8 cellular contexts compared by ENCODE assay signal in the genomic region with DNA sequence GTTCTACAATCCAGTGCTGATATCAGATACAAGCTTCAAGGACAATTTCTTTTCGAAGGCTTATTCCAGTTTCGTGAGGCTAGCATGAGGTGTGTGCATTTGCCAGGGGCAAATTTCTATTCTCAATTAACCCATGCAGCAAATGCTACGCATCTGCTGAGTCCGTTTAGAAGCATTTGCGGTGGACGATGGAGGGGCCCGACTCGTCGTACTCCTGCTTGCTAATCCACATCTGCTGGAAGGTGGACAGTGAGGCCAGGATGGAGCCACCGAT. TPM values are rescaled to one million over a fixed set of nuclear protein-coding genes. Genes with fewer than 3 reads are reported as not detected.
A peak's percentile ranks its signal among the peaks of the same experiment; 100 is the strongest.
DNase-seq lines count a peak whose midpoint lies in the region; ATAC-seq and TF ChIP-seq lines count a peak whose summit lies in the region.

No MANE protein-coding gene starts in this region.

- H3K27ac Mint-ChIP-seq in activated naive CD4-positive, alpha-beta T cell treated with anti-CD3 and anti-CD28 coated beads, Interleukin-2, amount 10 ng/mL, durations not matched to agents 7 days and 5 days, result peak overlapping the region; percentile 89
- peak overlapping the region; percentile 100 for H3K27ac Mint-ChIP-seq in type B pancreatic cell

- H3K14ac ChIP-seq in mesenchymal stem cell (ENCODE audit: low read length in 2 of 2), result peak overlapping the region in 1 of 2 experiments; percentile 63

- H2AK5ac ChIP-seq in mesenchymal stem cell (ENCODE audit: low read length, severe bottlenecking), result no peak overlapping the region

- H2AFZ ChIP-seq in mesenchymal stem cell (ENCODE audit: low read depth, low read length), result no peak overlapping the region

- TF ChIP-seq CTCF in body of pancreas (IDR thresholded peaks at IDR 0.05), result no peak
- no peak for TF ChIP-seq CTCF in type B pancreatic cell (conservative IDR thresholded peaks at IDR 0.05)

- peak overlapping the region in 3 of 4 donors; percentile 44 to 100 (median 99) for H3K27ac ChIP-seq in body of pancreas
- H3K27ac ChIP-seq in mesenchymal stem cell (ENCODE audit: low read length, poor library complexity, severe bottlenecking), result peak overlapping the region; percentile 88

- H3K18ac ChIP-seq in mesenchymal stem cell (ENCODE audit: low read depth in 1 of 2, low read length in 2 of 2), result peak overlapping the region in 1 of 2 experiments; percentile 48

- H3K4me3 Mint-ChIP-seq in activated naive CD4-positive, alpha-beta T cell treated with anti-CD3 and anti-CD28 coated beads, Interleukin-2, amount 10 ng/mL, durations not matched to agents 7 days and 5 days, result peak overlapping the region; percentile 97
- H3K4me3 Mint-ChIP-seq in type B pancreatic cell, result peak overlapping the region; percentile 100

- peaks cover 27% of the 10 kb centered on the region for H3K4me1 Mint-ChIP-seq in activated naive CD4-positive, alpha-beta T cell treated with anti-CD3 and anti-CD28 coated beads, Interleukin-2, amount 10 ng/mL, durations not matched to agents 7 days and 5 days
- peaks cover 21% of the 10 kb centered on the region for H3K4me1 Mint-ChIP-seq in type B pancreatic cell (ENCODE audit: unreplicated experiment)

- H3K23ac ChIP-seq in mesenchymal stem cell (ENCODE audit: low read length in 2 of 2), result peak overlapping the region in 1 of 2 experiments; percentile 83

- H3K4me3 ChIP-seq in body of pancreas (peak overlapping the region; percentile 90 to 99), mesenchymal stem cell (ENCODE audit: insufficient read depth in 1 of 2, low read depth in 1 of 2, low read length in 2 of 2) (peak overlapping the region; percentile 77 to 97)

- H2BK12ac ChIP-seq in mesenchymal stem cell (ENCODE audit: low read length in 2 of 2), result no peak overlapping the region

- H3K36me3 ChIP-seq in body of pancreas (replicated peaks in 1 of 2; ENCODE audit: insufficient read depth in 1 of 2, low read depth in 2 of 2) (peaks cover 0 to 9% of the 10 kb centered on the region in 2 donors), mesenchymal stem cell (ENCODE audit: control insufficient read depth in 1 of 2, insufficient read depth in 2 of 2, low read depth in 1 of 2, low read length in 2 of 2) (peaks cover 35 to 40% of the 10 kb centered on the region in 2 experiments)

- H4K8ac ChIP-seq in mesenchymal stem cell (ENCODE audit: low read length), result no peak overlapping the region

- no peak for ATAC-seq in body of pancreas
- ATAC-seq in HG03039 (IDR thresholded peaks at IDR 0.05; ENCODE audit: unreplicated experiment), result no peak

- CTCF ChIA-PET in activated naive CD4-positive, alpha-beta T cell treated with anti-CD3 and anti-CD28 coated beads, Interleukin-2, amount 10 ng/mL, durations not matched to agents 7 days and 5 days (lab: Charles Lee), result no interaction called here

- H3K27me3 ChIP-seq in body of pancreas, result no peaks in the 10 kb centered on the region
- no peaks in the 10 kb centered on the region for H3K27me3 ChIP-seq in mesenchymal stem cell (ENCODE audit: control insufficient read depth in 1 of 2, insufficient read depth in 1 of 2, low read length in 2 of 2)

- no peak overlapping the region for H2BK15ac ChIP-seq in mesenchymal stem cell (ENCODE audit: low read depth, poor library complexity, severe bottlenecking)

- H3K4me1 ChIP-seq in body of pancreas, result peaks cover 34% of the 10 kb centered on the region
- H3K4me1 ChIP-seq in mesenchymal stem cell (ENCODE audit: control insufficient read depth, insufficient read depth, low read depth, low read length), result peaks cover 8% of the 10 kb centered on the region

- peak overlapping the region; percentile 99 for H3K9ac ChIP-seq in mesenchymal stem cell (ENCODE audit: low read length)

- H3K9me3 ChIP-seq in body of pancreas (no peaks in the 10 kb centered on the region), mesenchymal stem cell (ENCODE audit: control insufficient read depth, low read length) (no peaks in the 10 kb centered on the region)

- 0% methylated on average over 3 to 10 of the region's 10 CpGs for WGBS in body of pancreas, 2 donors
- WGBS in mesenchymal stem cell, result 2% methylated on average over 10 of the region's 10 CpGs

- H4K91ac ChIP-seq in mesenchymal stem cell (ENCODE audit: low read length), result no peak overlapping the region

- DNase-seq in activated naive CD4-positive, alpha-beta T cell treated with anti-CD3 and anti-CD28 coated beads, Interleukin-2, amount 10 ng/mL, durations not matched to agents 7 days and 5 days, result no peak
- no peak for DNase-seq in activated naive CD4-positive, alpha-beta T cell treated with Interleukin-2 at 50 U/mL for 16 hours
- DNase-seq in body of pancreas (no peak), mesenchymal stem cell (no peak), type B pancreatic cell (ENCODE audit: extremely low spot score, unreplicated experiment) (no peak), NCI-H1105 (lab: John Stamatoyannopoulos, UW) (no peak), globus pallidus (ENCODE audit: low spot score) (no peak)

- no peak overlapping the region for H2BK120ac ChIP-seq in mesenchymal stem cell (ENCODE audit: low read depth, low read length)

- peaks cover 46% of the 10 kb centered on the region for H3K36me3 Mint-ChIP-seq in activated naive CD4-positive, alpha-beta T cell treated with anti-CD3 and anti-CD28 coated beads, Interleukin-2, amount 10 ng/mL, durations not matched to agents 7 days and 5 days
- peaks cover 44% of the 10 kb centered on the region for H3K36me3 Mint-ChIP-seq in type B pancreatic cell

- peaks cover 15% of the 10 kb centered on the region for H3K27me3 Mint-ChIP-seq in activated naive CD4-positive, alpha-beta T cell treated with anti-CD3 and anti-CD28 coated beads, Interleukin-2, amount 10 ng/mL, durations not matched to agents 7 days and 5 days
- H3K27me3 Mint-ChIP-seq in type B pancreatic cell, result peaks cover 33% of the 10 kb centered on the region

- no peaks in the 10 kb centered on the region for H3K79me1 ChIP-seq in mesenchymal stem cell (replicated peaks; ENCODE audit: low read length, poor library complexity, severe bottlenecking)

- no peak overlapping the region for H3K4ac ChIP-seq in mesenchymal stem cell (ENCODE audit: low read depth in 1 of 2, low read length in 2 of 2)

- peak overlapping the region; percentile 18 for H3K4me2 ChIP-seq in mesenchymal stem cell (ENCODE audit: low read length, poor library complexity, severe bottlenecking)

- no peak for TF ChIP-seq POLR2A in body of pancreas (IDR thresholded peaks at IDR 0.05)

- no peaks in the 10 kb centered on the region for H3K9me3 Mint-ChIP-seq in activated naive CD4-positive, alpha-beta T cell treated with anti-CD3 and anti-CD28 coated beads, Interleukin-2, amount 10 ng/mL, durations not matched to agents 7 days and 5 days
- H3K9me3 Mint-ChIP-seq in type B pancreatic cell, result no peaks in the 10 kb centered on the region

- H2BK5ac ChIP-seq in mesenchymal stem cell (ENCODE audit: low read depth, low read length, poor library complexity, severe bottlenecking), result no peak overlapping the region

- intact Hi-C loops in body of pancreas (cut with DNase I), result no loop called here

RNA-seq across cellular contexts. Expression of a gene that starts 2.1 kb away (rescaled TPM):
- 1,000 to 10,000 TPM; 1,634 to 1,790 TPM for total RNA-seq in body of pancreas
- 7,126 TPM for polyA plus RNA-seq in mesenchymal stem cell (2013, experiment 1 of 2)
- 6,723 TPM for polyA plus RNA-seq in mesenchymal stem cell (2013, experiment 2 of 2)
- total RNA-seq in type B pancreatic cell (ENCODE audit: low replicate concordance), result 3,089 and 3,451 TPM in 2 replicates

RNA-seq across cellular contexts. Expression of a gene that starts 17.7 kb away (rescaled TPM):
- total RNA-seq in body of pancreas (10 to 100 TPM in 1 of 2 donors, 1 to 10 TPM in 1; 7.0 to 13.5 TPM), type B pancreatic cell (ENCODE audit: low replicate concordance) (3.6 and 3.8 TPM in 2 replicates)
- polyA plus RNA-seq in mesenchymal stem cell (2013, experiment 1 of 2), result 0.23 TPM
- 0.15 TPM for polyA plus RNA-seq in mesenchymal stem cell (2013, experiment 2 of 2)

RNA-seq across cellular contexts. Expression of a gene that starts 41.7 kb away (rescaled TPM):
- total RNA-seq in body of pancreas (10 to 100 TPM; 27.8 to 50.4 TPM), type B pancreatic cell (ENCODE audit: low replicate concordance) (33.5 and 44.7 TPM in 2 replicates)
- polyA plus RNA-seq in mesenchymal stem cell (2013, experiment 1 of 2), result 10.1 TPM
- polyA plus RNA-seq in mesenchymal stem cell (2013, experiment 2 of 2), result 10.3 TPM
